ENCODE assay signal across 20 cellular contexts in genomic region chr15:71224024-71224423, GRCh38.
"Had no signal": no experiment of that assay in that cellular context is flagged by ENCODE, and none has a peak within 500 bp of the region (broad histone marks: within the 10 kb centered on the region; RNA-seq: fewer than 3 reads in every experiment).

No MANE protein-coding gene starts in this region.

- H3K27ac ChIP-seq: dorsolateral prefrontal cortex, foreskin keratinocyte, hepatocyte, neutrophil, psoas muscle, right lobe of liver, testis, transverse colon had no signal

- ATAC-seq: left ventricle myocardium superior; naive thymus-derived CD8-positive, alpha-beta T cell; psoas muscle; right lobe of liver; stimulated activated memory B cell treated with anti-CD40 and anti-IgM and Interleukin-4, amounts not matched to agents 10 μg/mL and 1 μg/mL and 100 μg/mL, for 72 hours had no signal

- H3K36me3 ChIP-seq: esophagus squamous epithelium, neutrophil, right lobe of liver, transverse colon had no signal

- H3K27me3 ChIP-seq: esophagus squamous epithelium, foreskin keratinocyte, hepatocyte, right lobe of liver, testis, transverse colon had no signal

- H3K9me3 ChIP-seq: esophagus squamous epithelium, neutrophil, psoas muscle, right lobe of liver, testis, transverse colon had no signal

- H3K4me3 ChIP-seq: dorsolateral prefrontal cortex, esophagus squamous epithelium, hepatocyte, lung, psoas muscle, right lobe of liver, testis, transverse colon had no signal

- DNase-seq: central memory CD4-positive, alpha-beta T cell; cortex of kidney; dorsolateral prefrontal cortex; effector CD8-positive, alpha-beta T cell; esophagus squamous epithelium; head of caudate nucleus; left ventricle myocardium superior; mesendoderm; naive thymus-derived CD8-positive, alpha-beta T cell; psoas muscle; retina; right lobe of liver; stimulated activated CD4-positive, alpha-beta T cell treated with anti-CD3 and anti-CD28 coated beads, Interleukin-4, amount 100 ng/mL, for 24 hours; testis; transverse colon had no signal

- H3K4me1 ChIP-seq: psoas muscle, right lobe of liver, testis had no signal
